In genomic region chr1:234230414-234230862, GRCh38 we compare ENCODE assay signal across 8 cellular contexts.
A peak's percentile ranks its signal among the peaks of the same experiment; 100 is the strongest.
DNase-seq lines count a peak whose midpoint lies in the region; ATAC-seq and TF ChIP-seq lines count a peak whose summit lies in the region.

No MANE protein-coding gene starts in this region.

- POLR2A ChIA-PET in activated naive CD8-positive, alpha-beta T cell treated with anti-CD3 and anti-CD28 coated beads, Interleukin-2, amount 10 ng/mL, durations not matched to agents 7 days and 5 days (lab: Charles Lee), result interaction anchor here (1.5 to 2.8 kb wide), 4 partner anchors 13 to 59 kb away, joined by 4 to 22 read pairs (median 10); no protein-coding TSS in a partner anchor
- POLR2A ChIA-PET in HEK293T (lab: Yijun Ruan, JAX), result no interaction called here

- no peaks in the 10 kb centered on the region for H3K9me3 Mint-ChIP-seq in activated naive CD8-positive, alpha-beta T cell treated with anti-CD3 and anti-CD28 coated beads, Interleukin-2, amount 10 ng/mL, durations not matched to agents 7 days and 5 days

- H3K4me3 ChIP-seq in brain microvascular endothelial cell (ENCODE audit: low read depth, low read length), result no peak overlapping the region

- H3K27me3 Mint-ChIP-seq in activated naive CD8-positive, alpha-beta T cell treated with anti-CD3 and anti-CD28 coated beads, Interleukin-2, amount 10 ng/mL, durations not matched to agents 7 days and 5 days, result no peaks in the 10 kb centered on the region

- peak overlapping the region; percentile 84 for H3K4me3 Mint-ChIP-seq in activated naive CD8-positive, alpha-beta T cell treated with anti-CD3 and anti-CD28 coated beads, Interleukin-2, amount 10 ng/mL, durations not matched to agents 7 days and 5 days

- peak; percentile 71 for ATAC-seq in GM19468 (IDR thresholded peaks at IDR 0.05; ENCODE audit: extremely low read depth, unreplicated experiment)
- peak; percentile 89 for ATAC-seq in activated naive CD8-positive, alpha-beta T cell treated with anti-CD3 and anti-CD28 coated beads, Interleukin-2, amount 10 ng/mL, durations not matched to agents 7 days and 5 days (ENCODE audit: low read depth)

- no peak for TF ChIP-seq CTCF in brain microvascular endothelial cell (IDR thresholded peaks at IDR 0.05; ENCODE audit: low read depth, low read length, missing control alignments)

- peaks cover 55% of the 10 kb centered on the region for H3K4me1 Mint-ChIP-seq in activated naive CD8-positive, alpha-beta T cell treated with anti-CD3 and anti-CD28 coated beads, Interleukin-2, amount 10 ng/mL, durations not matched to agents 7 days and 5 days

- CTCF ChIA-PET in HEK293T (lab: Yijun Ruan, JAX), result interaction anchor here (1.1 to 1.4 kb wide), 2 partner anchors 18 to 28 kb away, joined by 5 to 6 read pairs; no protein-coding TSS in a partner anchor

- no peaks in the 10 kb centered on the region for H3K36me3 ChIP-seq in brain microvascular endothelial cell (replicated peaks)

- in situ Hi-C loops in brain microvascular endothelial cell (cut with HindIII; ENCODE audit: low pct_ligation_motif_present, low sequenced_read_pairs), result no loop called here

- H3K27ac ChIP-seq in brain microvascular endothelial cell, result no peak overlapping the region

- H3K36me3 Mint-ChIP-seq in activated naive CD8-positive, alpha-beta T cell treated with anti-CD3 and anti-CD28 coated beads, Interleukin-2, amount 10 ng/mL, durations not matched to agents 7 days and 5 days, result peaks cover 56% of the 10 kb centered on the region

- H3K27me3 ChIP-seq in brain microvascular endothelial cell (replicated peaks), result no peaks in the 10 kb centered on the region

- peak overlapping the region; percentile 86 for H3K27ac Mint-ChIP-seq in activated naive CD8-positive, alpha-beta T cell treated with anti-CD3 and anti-CD28 coated beads, Interleukin-2, amount 10 ng/mL, durations not matched to agents 7 days and 5 days

- DNase-seq in COR-L47 (lab: John Stamatoyannopoulos, UW), result peak; percentile 74
- peak; percentile 22 to 28 for DNase-seq in Kasumi-1 (lab: John Stamatoyannopoulos, UW)
- peak; percentile 58 for DNase-seq in activated naive CD8-positive, alpha-beta T cell treated with anti-CD3 and anti-CD28 coated beads, Interleukin-2, amount 10 ng/mL, durations not matched to agents 7 days and 5 days
- DNase-seq in activated gamma-delta T cell treated with Interleukin-2 at 50 U/mL for 16 hours, result no peak
- DNase-seq in brain microvascular endothelial cell, result no peak
- no peak for DNase-seq in putamen (ENCODE audit: low spot score)
- DNase-seq in HEK293T (ENCODE audit: extremely low spot score), result no peak

TF ChIP-seq in HEK293T, 16 proteins besides CTCF, POLR2A, EP300 and RAD21:
- TF ChIP-seq FOXM1 (IDR thresholded peaks at IDR 0.05; ENCODE audit: borderline replicate concordance) (no peak), SP1 (IDR thresholded peaks at IDR 0.05) (no peak), SUZ12 (IDR thresholded peaks at IDR 0.05) (no peak), BHLHE40 (IDR thresholded peaks at IDR 0.05; ENCODE audit: borderline replicate concordance) (no peak), PKNOX1 (IDR thresholded peaks at IDR 0.05) (no peak), FOXA1 (IDR thresholded peaks at IDR 0.05) (no peak), ZNF384 (IDR thresholded peaks at IDR 0.05) (no peak), ELF4 (IDR thresholded peaks at IDR 0.05) (no peak)

Comparison
In these comparisons a context has a peak if more than half of its experiments do, and no peak if none do; other contexts are left out.
1. DNase-seq: peak in COR-L47 (single experiment), Kasumi-1 (2 of 2) and activated naive CD8-positive, alpha-beta T cell treated with anti-CD3 and anti-CD28 coated beads, Interleukin-2, amount 10 ng/mL, durations not matched to agents 7 days and 5 days (single experiment); none in activated gamma-delta T cell treated with Interleukin-2 at 50 U/mL for 16 hours (single experiment), brain microvascular endothelial cell (single experiment), putamen (single experiment) and HEK293T (single experiment).